8 cellular contexts compared by ENCODE assay signal in the genomic region with DNA sequence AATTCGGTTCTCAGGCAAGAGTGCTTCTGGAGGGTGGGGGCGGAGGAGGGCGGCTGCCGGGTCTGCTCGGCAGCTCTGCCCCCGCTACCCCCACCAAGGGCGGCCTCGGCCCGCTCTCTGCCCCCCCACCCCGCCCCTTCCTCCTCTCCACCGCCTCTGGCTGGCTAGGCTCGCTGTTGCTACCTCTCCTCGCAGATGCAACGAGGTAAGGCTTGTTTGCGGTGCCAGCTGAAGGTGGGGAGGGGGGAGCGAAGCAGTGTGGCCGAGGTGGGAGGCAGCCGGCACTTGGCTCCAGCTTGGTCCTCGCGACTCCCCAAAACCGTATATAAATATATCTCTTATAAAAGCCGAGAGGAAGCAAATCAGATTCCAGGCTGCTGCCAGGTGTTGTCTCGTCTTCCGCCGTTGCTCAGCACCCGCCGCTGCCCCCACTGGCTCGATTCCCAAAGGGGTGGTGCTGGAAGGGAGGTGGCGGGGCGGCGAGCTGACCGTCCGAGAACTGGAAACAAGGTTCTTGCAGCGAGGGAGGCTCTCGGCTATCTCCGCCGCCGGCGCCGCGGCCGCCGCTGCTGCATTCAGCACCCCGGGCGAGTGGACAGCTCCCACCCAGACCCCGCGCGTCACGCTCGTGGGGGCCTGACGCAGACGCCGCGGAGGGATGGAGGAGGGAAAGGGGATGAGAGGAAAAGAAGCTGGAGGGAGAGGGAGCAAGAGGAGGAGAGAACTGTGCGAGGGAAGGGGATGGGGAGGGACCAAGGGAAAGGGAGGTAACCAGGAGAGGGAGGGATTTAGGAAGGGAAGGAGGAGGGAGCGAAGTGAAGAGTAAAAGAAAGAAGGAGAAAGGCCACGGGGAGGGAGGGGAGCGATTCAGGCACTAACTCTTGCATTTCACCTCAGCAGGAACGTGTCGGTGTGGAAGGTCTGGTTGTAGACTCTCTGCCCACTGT. TPM values are rescaled to one million over a fixed set of nuclear protein-coding genes. Genes with fewer than 3 reads are reported as not detected.
DNase-seq lines count a peak whose midpoint lies in the region; ATAC-seq lines count a peak whose summit lies in the region.

TSS of gene MARCHF4 (minus strand) at position 728 of the 947 bp plus-strand sequence. CDS start 2,223 bp downstream, outside the sequence.

- H3K36me3 Mint-ChIP-seq in activated CD4-positive, alpha-beta memory T cell treated with anti-CD3 and anti-CD28 coated beads, Interleukin-2, amount 10 ng/mL, durations not matched to agents 7 days and 5 days (ENCODE audit: low read depth): no peaks in the 10 kb centered on the region

- H3K27me3 Mint-ChIP-seq in activated CD4-positive, alpha-beta memory T cell treated with anti-CD3 and anti-CD28 coated beads, Interleukin-2, amount 10 ng/mL, durations not matched to agents 7 days and 5 days: peaks cover 58% of the 10 kb centered on the region

- POLR2A ChIA-PET in activated CD4-positive, alpha-beta memory T cell treated with anti-CD3 and anti-CD28 coated beads, Interleukin-2, amount 10 ng/mL, durations not matched to agents 7 days and 5 days (lab: Charles Lee): interaction anchor here (1.6 kb wide), 1 partner anchor 18 kb away, joined by 8 read pairs; no protein-coding TSS in a partner anchor

- DNase-seq in GM19238 (ENCODE audit: insufficient read length, low spot score) (peak; percentile 36), NCI-H2196 (lab: John Stamatoyannopoulos, UW; ENCODE audit: unreplicated experiment) (peak; percentile 89), dermis microvascular lymphatic vessel endothelial cell (ENCODE audit: low read depth in 2 of 2) (peak; percentile 21 to 83), left kidney (ENCODE audit: low read depth, low spot score) (peak; percentile 94), cortex of kidney (lab: John Stamatoyannopoulos, UW) (no peak)
- peak; percentile 59 for DNase-seq in activated CD4-positive, alpha-beta memory T cell treated with anti-CD3 and anti-CD28 coated beads, Interleukin-2, amount 10 ng/mL, durations not matched to agents 7 days and 5 days
- peak; percentile 74 to 76 for DNase-seq in stimulated activated CD4-positive, alpha-beta T cell treated with anti-CD3 and anti-CD28 coated beads, Interleukin-2, amount 100 ng/mL, for 24 hours

- H3K4me1 Mint-ChIP-seq in activated CD4-positive, alpha-beta memory T cell treated with anti-CD3 and anti-CD28 coated beads, Interleukin-2, amount 10 ng/mL, durations not matched to agents 7 days and 5 days: peaks cover 13% of the 10 kb centered on the region

- ATAC-seq in HG03565 (IDR thresholded peaks at IDR 0.05; ENCODE audit: unreplicated experiment): no peak

- CTCF ChIA-PET in activated CD4-positive, alpha-beta memory T cell treated with anti-CD3 and anti-CD28 coated beads, Interleukin-2, amount 10 ng/mL, durations not matched to agents 7 days and 5 days (lab: Charles Lee): no interaction called here

- no peaks in the 10 kb centered on the region for H3K9me3 Mint-ChIP-seq in activated CD4-positive, alpha-beta memory T cell treated with anti-CD3 and anti-CD28 coated beads, Interleukin-2, amount 10 ng/mL, durations not matched to agents 7 days and 5 days

- no peak within 1 kb of the TSS for H3K4me3 Mint-ChIP-seq in activated CD4-positive, alpha-beta memory T cell treated with anti-CD3 and anti-CD28 coated beads, Interleukin-2, amount 10 ng/mL, durations not matched to agents 7 days and 5 days

- H3K27ac Mint-ChIP-seq in activated CD4-positive, alpha-beta memory T cell treated with anti-CD3 and anti-CD28 coated beads, Interleukin-2, amount 10 ng/mL, durations not matched to agents 7 days and 5 days: no peak within 1 kb of the TSS

RNA-seq across cellular contexts. Expression of gene MARCHF4, which starts in this region (rescaled TPM):
- total RNA-seq in activated CD4-positive, alpha-beta memory T cell treated with anti-CD3 and anti-CD28 coated beads, Interleukin-2, amount 10 ng/mL, durations not matched to agents 7 days and 5 days: not detected
- 0.13 TPM in 2 replicates for total RNA-seq in dermis microvascular lymphatic vessel endothelial cell

Comparison
In these comparisons a context has a peak if more than half of its experiments do, and no peak if none do; other contexts are left out.
1. Peak in DNase-seq in activated CD4-positive, alpha-beta memory T cell treated with anti-CD3 and anti-CD28 coated beads, Interleukin-2, amount 10 ng/mL, durations not matched to agents 7 days and 5 days; RNA of the gene not detected or under 1 TPM.
2. Peak in DNase-seq in dermis microvascular lymphatic vessel endothelial cell; RNA of the gene not detected or under 1 TPM.